8 cellular contexts compared by ENCODE assay signal in genomic region chr3:31980530-31981205, GRCh38. TPM values are rescaled to one million over a fixed set of nuclear protein-coding genes. Genes with fewer than 3 reads are reported as not detected.
DNase-seq lines count a peak whose midpoint lies in the region; ATAC-seq and TF ChIP-seq lines count a peak whose summit lies in the region.

No MANE protein-coding gene starts in this region.

- H3K4me1 Mint-ChIP-seq in activated naive CD8-positive, alpha-beta T cell (ENCODE audit: low read depth), result peaks cover 15% of the 10 kb centered on the region
- H3K4me1 Mint-ChIP-seq in progenitor cell of endocrine pancreas (ENCODE audit: low read depth), result peaks cover 17% of the 10 kb centered on the region

- intact Hi-C loops in left cardiac atrium (cut with DNase I), result no loop called here

- peak overlapping the region; percentile 86 for H3K4me3 Mint-ChIP-seq in activated naive CD8-positive, alpha-beta T cell
- peak overlapping the region; percentile 84 for H3K4me3 Mint-ChIP-seq in progenitor cell of endocrine pancreas (ENCODE audit: low read depth)

- peak; percentile 34 for DNase-seq in GM13977 (ENCODE audit: low spot score)
- DNase-seq in RPMI7951 (ENCODE audit: low read depth), result peak; percentile 53
- peak; percentile 48 for DNase-seq in left cardiac atrium
- peak; percentile 64 for DNase-seq in progenitor cell of endocrine pancreas (ENCODE audit: low spot score, unreplicated experiment)
- DNase-seq in GM19240 (ENCODE audit: insufficient read length, low spot score), result no peak

- in situ Hi-C loops in GM13977 (cut with MboI; ENCODE audit: low pct_unique_long_range_greater_than_20kb, low sequenced_read_pairs, unreplicated experiment), result no loop called here

- H3K9me3 Mint-ChIP-seq in activated naive CD8-positive, alpha-beta T cell (ENCODE audit: low read depth), result no peaks in the 10 kb centered on the region
- H3K9me3 Mint-ChIP-seq in progenitor cell of endocrine pancreas (ENCODE audit: low read depth), result no peaks in the 10 kb centered on the region

- H3K27ac Mint-ChIP-seq in activated naive CD8-positive, alpha-beta T cell, result peak overlapping the region; percentile 41
- H3K27ac Mint-ChIP-seq in progenitor cell of endocrine pancreas, result peak overlapping the region; percentile 87

- ATAC-seq in HG03342 (IDR thresholded peaks at IDR 0.05; ENCODE audit: unreplicated experiment) (peak; percentile 48), left cardiac atrium (peak; percentile 67 to 68), GM21381 (IDR thresholded peaks at IDR 0.05; ENCODE audit: unreplicated experiment) (no peak)

- peaks cover 28% of the 10 kb centered on the region for H3K27me3 Mint-ChIP-seq in activated naive CD8-positive, alpha-beta T cell
- peaks cover 36% of the 10 kb centered on the region for H3K27me3 Mint-ChIP-seq in progenitor cell of endocrine pancreas

- H3K36me3 Mint-ChIP-seq in activated naive CD8-positive, alpha-beta T cell, result no peaks in the 10 kb centered on the region
- H3K36me3 Mint-ChIP-seq in progenitor cell of endocrine pancreas (ENCODE audit: insufficient read depth), result peaks cover 5% of the 10 kb centered on the region

- TF ChIP-seq CTCF in GM13977 (IDR thresholded peaks at IDR 0.05; ENCODE audit: extremely low read depth, insufficient read depth, missing control alignments), result no peak
- TF ChIP-seq CTCF in progenitor cell of endocrine pancreas (IDR thresholded peaks at IDR 0.05; ENCODE audit: unreplicated experiment), result no peak

RNA-seq across cellular contexts. Expression of gene OSBPL10, which starts 0.4 kb away (rescaled TPM):
- total RNA-seq in RPMI7951 (2014; rRNA removed; shearing (Covaris generic)), result 4.7 and 6.9 TPM in 2 replicates
- total RNA-seq in left cardiac atrium (1 to 10 TPM; 5.7 to 5.8 TPM), progenitor cell of endocrine pancreas (23.9 and 25.2 TPM in 2 replicates)

RNA-seq across cellular contexts. Expression of gene ZNF860, which starts 0.9 kb away (rescaled TPM):
- total RNA-seq in RPMI7951 (2014; rRNA removed; shearing (Covaris generic)), result 0.60 and 1.4 TPM in 2 replicates
- total RNA-seq in left cardiac atrium (under 1 TPM; 0.13 to 0.29 TPM), progenitor cell of endocrine pancreas (2.1 and 2.2 TPM in 2 replicates)
